In genomic region chr1:103650305-103650704, GRCh38 we compare ENCODE assay signal across 15 cellular contexts. TPM values are rescaled to one million over a fixed set of nuclear protein-coding genes. Genes with fewer than 3 reads are reported as not detected.
"Had no signal": no experiment of that assay in that cellular context is flagged by ENCODE, and none has a peak within 500 bp of the region (broad histone marks: within the 10 kb centered on the region; RNA-seq: fewer than 3 reads in every experiment).

No MANE protein-coding gene starts in this region.

RNA-seq across cellular contexts. Expression of gene AMY1A, which starts 5.3 kb away (rescaled TPM):
- total RNA-seq: activated B cell treated with CpG ODN at 0.5 μM for 24 hours; activated CD4-positive, alpha-beta memory T cell treated with anti-CD3 and anti-CD28 coated beads for 36 hours; activated CD4-positive, alpha-beta memory T cell treated with anti-CD3 and anti-CD28 coated beads, Interleukin-2, amount 10 ng/mL, durations not matched to agents 7 days and 5 days; activated CD4-positive, alpha-beta T cell treated with anti-CD3 and anti-CD28 coated beads for 36 hours; activated CD4-positive, alpha-beta T cell treated with anti-CD3 and anti-CD28 coated beads, Interleukin-2, amount 10 ng/mL, durations not matched to agents 24 days and 14 days; activated CD4-positive, alpha-beta T cell treated with anti-CD3 and anti-CD28 coated beads, Interleukin-2, amount 10 ng/mL, durations not matched to agents 7 days and 5 days; activated CD8-positive, alpha-beta memory T cell treated with anti-CD3 and anti-CD28 coated beads for 36 hours; activated CD8-positive, alpha-beta memory T cell treated with anti-CD3 and anti-CD28 coated beads, Interleukin-2, amount 10 ng/mL, durations not matched to agents 7 days and 5 days; activated CD8-positive, alpha-beta T cell treated with anti-CD3 and anti-CD28 coated beads for 36 hours; activated CD8-positive, alpha-beta T cell treated with anti-CD3 and anti-CD28 coated beads, Interleukin-2, amount 10 ng/mL, durations not matched to agents 7 days and 5 days; T-cell; T-helper 1 cell treated with Interleukin-12 subunit alpha and Interleukin-12 subunit beta and Interleukin-4 antibody, amounts not matched to agents 30 ng/mL and 1 ng/mL, for 36 hours; T-helper 17 cell; T-helper 2 cell treated with Interferon-gamma antibody and Interleukin-4, amounts not matched to agents 100 ng/mL and 5 ng/mL, for 36 hours; WTC11 had no signal

RNA-seq across cellular contexts. Expression of gene AMY2A, which starts 33.1 kb away (rescaled TPM):
- total RNA-seq: activated B cell treated with CpG ODN at 0.5 μM for 24 hours; activated CD4-positive, alpha-beta memory T cell treated with anti-CD3 and anti-CD28 coated beads for 36 hours; activated CD4-positive, alpha-beta memory T cell treated with anti-CD3 and anti-CD28 coated beads, Interleukin-2, amount 10 ng/mL, durations not matched to agents 7 days and 5 days; activated CD4-positive, alpha-beta T cell treated with anti-CD3 and anti-CD28 coated beads for 36 hours; activated CD4-positive, alpha-beta T cell treated with anti-CD3 and anti-CD28 coated beads, Interleukin-2, amount 10 ng/mL, durations not matched to agents 24 days and 14 days; activated CD4-positive, alpha-beta T cell treated with anti-CD3 and anti-CD28 coated beads, Interleukin-2, amount 10 ng/mL, durations not matched to agents 7 days and 5 days; activated CD8-positive, alpha-beta memory T cell treated with anti-CD3 and anti-CD28 coated beads for 36 hours; activated CD8-positive, alpha-beta memory T cell treated with anti-CD3 and anti-CD28 coated beads, Interleukin-2, amount 10 ng/mL, durations not matched to agents 7 days and 5 days; activated CD8-positive, alpha-beta T cell treated with anti-CD3 and anti-CD28 coated beads for 36 hours; activated CD8-positive, alpha-beta T cell treated with anti-CD3 and anti-CD28 coated beads, Interleukin-2, amount 10 ng/mL, durations not matched to agents 7 days and 5 days; T-helper 1 cell treated with Interleukin-12 subunit alpha and Interleukin-12 subunit beta and Interleukin-4 antibody, amounts not matched to agents 30 ng/mL and 1 ng/mL, for 36 hours; T-helper 17 cell; T-helper 2 cell treated with Interferon-gamma antibody and Interleukin-4, amounts not matched to agents 100 ng/mL and 5 ng/mL, for 36 hours had no signal

RNA-seq across cellular contexts. Expression of gene AMY1B, which starts 45.7 kb away (rescaled TPM):
- total RNA-seq: activated B cell treated with CpG ODN at 0.5 μM for 24 hours; activated CD4-positive, alpha-beta memory T cell treated with anti-CD3 and anti-CD28 coated beads for 36 hours; activated CD4-positive, alpha-beta memory T cell treated with anti-CD3 and anti-CD28 coated beads, Interleukin-2, amount 10 ng/mL, durations not matched to agents 7 days and 5 days; activated CD4-positive, alpha-beta T cell treated with anti-CD3 and anti-CD28 coated beads for 36 hours; activated CD4-positive, alpha-beta T cell treated with anti-CD3 and anti-CD28 coated beads, Interleukin-2, amount 10 ng/mL, durations not matched to agents 24 days and 14 days; activated CD4-positive, alpha-beta T cell treated with anti-CD3 and anti-CD28 coated beads, Interleukin-2, amount 10 ng/mL, durations not matched to agents 7 days and 5 days; activated CD8-positive, alpha-beta memory T cell treated with anti-CD3 and anti-CD28 coated beads for 36 hours; activated CD8-positive, alpha-beta memory T cell treated with anti-CD3 and anti-CD28 coated beads, Interleukin-2, amount 10 ng/mL, durations not matched to agents 7 days and 5 days; activated CD8-positive, alpha-beta T cell treated with anti-CD3 and anti-CD28 coated beads for 36 hours; activated CD8-positive, alpha-beta T cell treated with anti-CD3 and anti-CD28 coated beads, Interleukin-2, amount 10 ng/mL, durations not matched to agents 7 days and 5 days; T-cell; T-helper 1 cell treated with Interleukin-12 subunit alpha and Interleukin-12 subunit beta and Interleukin-4 antibody, amounts not matched to agents 30 ng/mL and 1 ng/mL, for 36 hours; T-helper 17 cell; T-helper 2 cell treated with Interferon-gamma antibody and Interleukin-4, amounts not matched to agents 100 ng/mL and 5 ng/mL, for 36 hours; WTC11 had no signal
